In genomic region chr3:69290430-69290829, GRCh38 we compare ENCODE assay signal across 1 cellular context.
TF ChIP-seq lines count a peak whose summit lies in the region.

No MANE protein-coding gene starts in this region.

TF ChIP-seq in H1, 55 proteins besides CTCF, POLR2A, EP300 and RAD21:
- TF ChIP-seq MAFK (IDR thresholded peaks at IDR 0.05; ENCODE audit: low read depth, low read length), result no peak
- TF ChIP-seq EZH2 (IDR thresholded peaks at IDR 0.05; ENCODE audit: low read depth, low read length, severe bottlenecking), result no peak
- TF ChIP-seq, protein P1, sequence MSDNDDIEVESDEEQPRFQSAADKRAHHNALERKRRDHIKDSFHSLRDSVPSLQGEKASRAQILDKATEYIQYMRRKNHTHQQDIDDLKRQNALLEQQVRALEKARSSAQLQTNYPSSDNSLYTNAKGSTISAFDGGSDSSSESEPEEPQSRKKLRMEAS (IDR thresholded peaks at IDR 0.05), result no peak
